9 cellular contexts compared by ENCODE assay signal in genomic region chr15:84605225-84605882, GRCh38. TPM values are rescaled to one million over a fixed set of nuclear protein-coding genes. Genes with fewer than 3 reads are reported as not detected.
DNase-seq lines count a peak whose midpoint lies in the region; ATAC-seq and TF ChIP-seq lines count a peak whose summit lies in the region.
"Had no signal": no experiment of that assay in that cellular context is flagged by ENCODE, and none has a peak within 500 bp of the region (broad histone marks: within the 10 kb centered on the region; RNA-seq: fewer than 3 reads in every experiment).

No MANE protein-coding gene starts in this region.

- no peaks in the 10 kb centered on the region for H3K9me3 Mint-ChIP-seq in activated T-cell treated with anti-CD3 and anti-CD28 coated beads, Interleukin-2, amount 50 U/mL, for 4 hours
- H3K9me3 Mint-ChIP-seq in T-cell, result no peaks in the 10 kb centered on the region

- H3K4me3 ChIP-seq in fibroblast of mammary gland (ENCODE audit: control insufficient read depth, low read depth, low read length), result no peak overlapping the region

- peaks cover 18% of the 10 kb centered on the region for H3K36me3 Mint-ChIP-seq in activated T-cell treated with anti-CD3 and anti-CD28 coated beads, Interleukin-2, amount 50 U/mL, for 4 hours (ENCODE audit: insufficient read depth)
- peaks cover 44% of the 10 kb centered on the region for H3K36me3 Mint-ChIP-seq in T-cell

- no peak for DNase-seq in activated T-cell treated with anti-CD3 and anti-CD28 coated beads, Interleukin-2, amount 50 U/mL, for 4 hours
- DNase-seq in activated T-cell treated with anti-CD3 and anti-CD28 coated beads for 4 hours (no peak), T-cell (no peak), fibroblast of mammary gland (ENCODE audit: low read depth) (peak; percentile 33), NCI-H2196 treated with DMSO at 0.1 percent for 48 hours (lab: John Stamatoyannopoulos, UW; ENCODE audit: unreplicated experiment) (no peak), head of caudate nucleus (no peak), NCI-H2227 treated with DMSO at 0.1 percent for 48 hours (lab: John Stamatoyannopoulos, UW) (no peak)
- peak; percentile 33 for DNase-seq in stimulated activated CD8-positive, alpha-beta memory T cell treated with anti-CD3 and anti-CD28 coated beads, Interleukin-4, amount 100 ng/mL, for 48 hours
- DNase-seq: NCI-H1417 treated with DMSO at 0.1 percent for 48 hours had no signal

- POLR2A ChIA-PET in T-cell (lab: Charles Lee), result no interaction called here

- H3K27me3 Mint-ChIP-seq in activated T-cell treated with anti-CD3 and anti-CD28 coated beads, Interleukin-2, amount 50 U/mL, for 4 hours (ENCODE audit: low read depth), result no peaks in the 10 kb centered on the region
- H3K27me3 Mint-ChIP-seq in T-cell, result no peaks in the 10 kb centered on the region

- H3K27ac Mint-ChIP-seq in T-cell, result peak overlapping the region; percentile 76 to 78

- CTCF ChIA-PET in T-cell (lab: Charles Lee), result interaction anchor here (0.6 to 0.7 kb wide), 2 partner anchors 72 to 400 kb away, joined by 3 to 9 read pairs; no protein-coding TSS in a partner anchor

- peak overlapping the region; percentile 63 for H3K4me3 Mint-ChIP-seq in activated T-cell treated with anti-CD3 and anti-CD28 coated beads, Interleukin-2, amount 50 U/mL, for 4 hours
- peak overlapping the region; percentile 19 to 44 (median 22) for H3K4me3 Mint-ChIP-seq in T-cell

- peaks cover 45% of the 10 kb centered on the region for H3K4me1 Mint-ChIP-seq in activated T-cell treated with anti-CD3 and anti-CD28 coated beads, Interleukin-2, amount 50 U/mL, for 4 hours (ENCODE audit: low read depth)
- H3K4me1 Mint-ChIP-seq in T-cell, result peaks cover 48 to 56% (median 54%) of the 10 kb centered on the region in 3 donors

- intact Hi-C loops in head of caudate nucleus (cut with DNase I), result no loop called here

- peak in 1 of 2 donors; percentile 4 for ATAC-seq in activated T-cell treated with anti-CD3 and anti-CD28 coated beads, Interleukin-2, amount 50 U/mL, for 4 hours
- no peak for ATAC-seq in T-cell (replicated peaks in 1 of 4)

- no peak for TF ChIP-seq CTCF in fibroblast of mammary gland (conservative IDR thresholded peaks at IDR 0.05; ENCODE audit: control insufficient read depth, insufficient read depth, low read depth, low read length)

RNA-seq across cellular contexts. Expression of gene ZSCAN2, which starts 4.5 kb away (rescaled TPM):
- 1 to 10 TPM; 6.3 to 9.3 (median 6.6) TPM for total RNA-seq in activated T-cell treated with anti-CD3 and anti-CD28 coated beads, Interleukin-2, amount 50 U/mL, for 4 hours
- 10 to 100 TPM in 3 of 5 donors, 1 to 10 TPM in 2; 7.6 to 15.5 (median 12.5) TPM for total RNA-seq in T-cell

RNA-seq across cellular contexts. Expression of gene WDR73, which starts 48.7 kb away (rescaled TPM):
- total RNA-seq in activated T-cell treated with anti-CD3 and anti-CD28 coated beads, Interleukin-2, amount 50 U/mL, for 4 hours, result 10 to 100 TPM; 31.1 to 38.8 (median 36.0) TPM
- 10 to 100 TPM; 24.4 to 39.0 (median 36.3) TPM for total RNA-seq in T-cell

RNA-seq across cellular contexts. Expression of gene NMB, which starts 52.6 kb away (rescaled TPM):
- 10 to 100 TPM in 1 of 3 donors, 1 to 10 TPM in 2; 9.1 to 12.0 (median 9.3) TPM for total RNA-seq in activated T-cell treated with anti-CD3 and anti-CD28 coated beads, Interleukin-2, amount 50 U/mL, for 4 hours
- total RNA-seq in T-cell, result 1 to 10 TPM; 1.3 to 3.5 (median 2.9) TPM

Comparison
In these comparisons a context has a peak if more than half of its experiments do, and no peak if none do; other contexts are left out.
1. DNase-seq: peak in fibroblast of mammary gland (single experiment) and stimulated activated CD8-positive, alpha-beta memory T cell treated with anti-CD3 and anti-CD28 coated beads, Interleukin-4, amount 100 ng/mL, for 48 hours (single experiment); none in activated T-cell treated with anti-CD3 and anti-CD28 coated beads, Interleukin-2, amount 50 U/mL, for 4 hours (single experiment), activated T-cell treated with anti-CD3 and anti-CD28 coated beads for 4 hours (single experiment), T-cell (0 of 34), NCI-H2196 treated with DMSO at 0.1 percent for 48 hours (single experiment), head of caudate nucleus (0 of 42) and NCI-H2227 treated with DMSO at 0.1 percent for 48 hours (single experiment).